Comparison of ENCODE assay signal across 18 cellular contexts in the genomic region with DNA sequence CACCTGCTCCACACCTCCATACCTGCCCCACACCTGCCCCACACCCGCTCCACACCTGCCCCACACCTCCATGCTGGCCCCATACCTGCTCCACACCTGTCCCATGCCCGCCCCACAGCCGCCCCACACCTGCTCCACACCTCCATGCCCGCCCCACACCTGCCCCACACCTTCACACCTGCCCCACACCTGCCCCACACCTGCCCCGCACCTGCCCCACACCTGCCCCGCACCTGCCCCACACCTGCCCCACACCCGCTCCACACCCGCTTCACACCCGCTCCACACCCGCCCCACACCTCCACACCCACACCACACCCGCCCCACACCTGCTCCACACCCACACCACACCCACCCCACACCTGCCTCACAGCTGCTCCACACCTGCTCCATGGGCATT.
"Had no signal": no experiment of that assay in that cellular context is flagged by ENCODE, and none has a peak within 500 bp of the region (broad histone marks: within the 10 kb centered on the region; RNA-seq: fewer than 3 reads in every experiment).

No MANE protein-coding gene starts in this region.

- H3K36me3 Mint-ChIP-seq: activated naive CD4-positive, alpha-beta T cell treated with anti-CD3 and anti-CD28 coated beads, Interleukin-2, amount 50 U/mL, for 72 hours; naive thymus-derived CD8-positive, alpha-beta T cell had no signal

- H3K27me3 ChIP-seq: adrenal gland, neutrophil, testis, upper lobe of left lung had no signal

- H3K27ac Mint-ChIP-seq: activated naive CD4-positive, alpha-beta T cell treated with anti-CD3 and anti-CD28 coated beads, Interleukin-2, amount 50 U/mL, for 72 hours; immature natural killer cell had no signal

- H3K36me3 ChIP-seq: adrenal gland had no signal

- H3K9me3 Mint-ChIP-seq: activated naive CD4-positive, alpha-beta T cell treated with anti-CD3 and anti-CD28 coated beads, Interleukin-2, amount 50 U/mL, for 72 hours; immature natural killer cell; naive thymus-derived CD8-positive, alpha-beta T cell had no signal

- DNase-seq: activated CD4-positive, alpha-beta T cell treated with anti-CD3 and anti-CD28 coated beads, Interleukin-2, amount 50 U/mL, for 1 hour; activated CD8-positive, alpha-beta memory T cell treated with anti-CD3 and anti-CD28 coated beads, Interleukin-2, amount 50 U/mL, for 4 hours; activated gamma-delta T cell treated with Interleukin-2 at 50 U/mL for 16 hours; activated T-cell treated with anti-CD3 and anti-CD28 coated beads, Interleukin-2, amount 50 U/mL, for 48 hours; effector CD4-positive, alpha-beta T cell; immature natural killer cell; naive thymus-derived CD8-positive, alpha-beta T cell; stimulated activated CD4-positive, alpha-beta T cell treated with anti-CD3 and anti-CD28 coated beads, Interleukin-2, amount 100 ng/mL, for 24 hours; T1000; testis had no signal

- H3K27me3 Mint-ChIP-seq: naive thymus-derived CD8-positive, alpha-beta T cell had no signal

- H3K4me3 ChIP-seq: adrenal gland, testis, upper lobe of left lung had no signal

- H3K9me3 ChIP-seq: adrenal gland, neutrophil, testis, upper lobe of left lung had no signal

- H3K27ac ChIP-seq: adrenal gland, neutrophil, parathyroid adenoma, testis, upper lobe of left lung had no signal

- H3K4me3 Mint-ChIP-seq: immature natural killer cell; naive thymus-derived CD8-positive, alpha-beta T cell had no signal

- H3K4me1 ChIP-seq: adrenal gland, parathyroid adenoma, testis, upper lobe of left lung had no signal

- ATAC-seq: activated CD4-positive, CD25-positive, alpha-beta regulatory T cell treated with anti-CD3 and anti-CD28 coated beads, Interleukin-2, amount 50 U/mL, for 24 hours; activated naive CD4-positive, alpha-beta T cell treated with anti-CD3 and anti-CD28 coated beads, Interleukin-2, amount 50 U/mL, for 72 hours; naive thymus-derived CD8-positive, alpha-beta T cell had no signal

- FAIRE-seq: astrocyte, bronchial epithelial cell had no signal

- H3K4me1 Mint-ChIP-seq: immature natural killer cell; naive thymus-derived CD8-positive, alpha-beta T cell had no signal
